ENCODE assay signal across 12 cellular contexts in genomic region chr7:20219062-20219445, GRCh38. TPM values are rescaled to one million over a fixed set of nuclear protein-coding genes. Genes with fewer than 3 reads are reported as not detected.
DNase-seq lines count a peak whose midpoint lies in the region.
"Had no signal": no experiment of that assay in that cellular context is flagged by ENCODE, and none has a peak within 500 bp of the region (broad histone marks: within the 10 kb centered on the region; RNA-seq: fewer than 3 reads in every experiment).

No MANE protein-coding gene starts in this region.

- H3K36me3 ChIP-seq in trophoblast cell (ENCODE audit: control insufficient read depth in 1 of 2, insufficient read depth in 2 of 2, low read length in 2 of 2): no peaks in the 10 kb centered on the region

- H3K9ac ChIP-seq in trophoblast cell (ENCODE audit: low read length): no peak overlapping the region

- no peak overlapping the region for H3K18ac ChIP-seq in trophoblast cell (ENCODE audit: low read length)

- H3K79me2 ChIP-seq in trophoblast cell (ENCODE audit: control insufficient read depth, insufficient read depth, low read length, poor library complexity): no peaks in the 10 kb centered on the region

- H3K4me3 Mint-ChIP-seq in dendritic cell treated with granulocyte-macrophage colony-stimulating factor and Interleukin-4, amounts not matched to agents 40 ng/mL and 50 ng/mL, for 4 days: no peak overlapping the region
- H3K4me3 Mint-ChIP-seq: activated naive CD4-positive, alpha-beta T cell treated with anti-CD3 and anti-CD28 coated beads, Interleukin-2, amount 10 ng/mL, durations not matched to agents 7 days and 5 days had no signal

- intact Hi-C loops in dendritic cell treated with granulocyte-macrophage colony-stimulating factor and Interleukin-4, amounts not matched to agents 40 ng/mL and 50 ng/mL, for 4 days (cut with micrococcal nuclease): loop anchor here (1.0 to 10.0 kb wide), 2 partner anchors 19 to 226 kb away; no protein-coding TSS in a partner anchor

- H4K91ac ChIP-seq in trophoblast cell (ENCODE audit: low read depth, low read length): no peak overlapping the region

- H3K4ac ChIP-seq in trophoblast cell (ENCODE audit: low read depth, low read length): no peak overlapping the region

- H3K36me3 Mint-ChIP-seq in dendritic cell treated with granulocyte-macrophage colony-stimulating factor and Interleukin-4, amounts not matched to agents 40 ng/mL and 50 ng/mL, for 4 days (ENCODE audit: low read depth): no peaks in the 10 kb centered on the region
- H3K36me3 Mint-ChIP-seq: activated naive CD4-positive, alpha-beta T cell treated with anti-CD3 and anti-CD28 coated beads, Interleukin-2, amount 10 ng/mL, durations not matched to agents 7 days and 5 days had no signal

- H3K4me1 ChIP-seq in trophoblast cell (ENCODE audit: control insufficient read depth in 1 of 2, insufficient read depth in 2 of 2, low read length in 2 of 2): peaks cover 2 to 5% of the 10 kb centered on the region in 2 experiments

- no peaks in the 10 kb centered on the region for H3K27me3 Mint-ChIP-seq in dendritic cell treated with granulocyte-macrophage colony-stimulating factor and Interleukin-4, amounts not matched to agents 40 ng/mL and 50 ng/mL, for 4 days
- H3K27me3 Mint-ChIP-seq: activated naive CD4-positive, alpha-beta T cell treated with anti-CD3 and anti-CD28 coated beads, Interleukin-2, amount 10 ng/mL, durations not matched to agents 7 days and 5 days had no signal

- H2AFZ ChIP-seq in trophoblast cell (ENCODE audit: insufficient read depth, low read length, poor library complexity): no peak overlapping the region

- H2AK5ac ChIP-seq in trophoblast cell (ENCODE audit: low read length): no peak overlapping the region

- no peak overlapping the region for H3K4me3 ChIP-seq in trophoblast cell (ENCODE audit: low read depth, low read length)

- H3K27ac ChIP-seq in trophoblast cell (ENCODE audit: low read depth, low read length): peak overlapping the region; percentile 42
- H3K27ac ChIP-seq: C4-2B had no signal

- peak overlapping the region; percentile 91 for H3K27ac Mint-ChIP-seq in dendritic cell treated with granulocyte-macrophage colony-stimulating factor and Interleukin-4, amounts not matched to agents 40 ng/mL and 50 ng/mL, for 4 days
- H3K27ac Mint-ChIP-seq: activated naive CD4-positive, alpha-beta T cell treated with anti-CD3 and anti-CD28 coated beads, Interleukin-2, amount 10 ng/mL, durations not matched to agents 7 days and 5 days had no signal

- no peak overlapping the region for H3K23ac ChIP-seq in trophoblast cell (ENCODE audit: low read length)

- H3K4me2 ChIP-seq in trophoblast cell (ENCODE audit: low read length): no peak overlapping the region

- H2BK12ac ChIP-seq in trophoblast cell (ENCODE audit: low read length): no peak overlapping the region

- H3K79me1 ChIP-seq in trophoblast cell (ENCODE audit: low read length): peaks cover 2% of the 10 kb centered on the region

- H3K9me3 ChIP-seq in trophoblast cell (ENCODE audit: insufficient read depth, low read depth, low read length): no peaks in the 10 kb centered on the region

- no peak overlapping the region for H3K14ac ChIP-seq in trophoblast cell (ENCODE audit: low read length)

- no peak overlapping the region for H2BK120ac ChIP-seq in trophoblast cell (ENCODE audit: insufficient read depth, low read length, poor library complexity)

- no peak overlapping the region for H4K8ac ChIP-seq in trophoblast cell (ENCODE audit: low read depth, low read length)

- DNase-seq in COLO668 (lab: John Stamatoyannopoulos, UW; ENCODE audit: unreplicated experiment) (peak; percentile 36), NAMALWA (ENCODE audit: low spot score) (peak; percentile 10), trophoblast cell (no peak), kidney glomerular epithelial cell (lab: John Stamatoyannopoulos, UW) (no peak), NCI-H2227 (lab: John Stamatoyannopoulos, UW; ENCODE audit: unreplicated experiment) (no peak), NCI-H446 treated with DMSO at 0.1 percent for 48 hours (lab: John Stamatoyannopoulos, UW) (no peak)
- no peak for DNase-seq in activated CD4-positive, alpha-beta T cell treated with anti-CD3 and anti-CD28 coated beads for 4 hours
- DNase-seq: activated CD4-positive, alpha-beta T cell treated with anti-CD3 and anti-CD28 coated beads, Interleukin-2, amount 50 U/mL, for 48 hours; activated naive CD4-positive, alpha-beta T cell treated with anti-CD3 and anti-CD28 coated beads, Interleukin-2, amount 10 ng/mL, durations not matched to agents 7 days and 5 days; SW 1271 had no signal

- no peak overlapping the region for H2BK5ac ChIP-seq in trophoblast cell (ENCODE audit: low read depth, low read length, poor library complexity)

- no peaks in the 10 kb centered on the region for H3K27me3 ChIP-seq in trophoblast cell (ENCODE audit: insufficient read depth, low read length)

- H3K9me3 Mint-ChIP-seq in dendritic cell treated with granulocyte-macrophage colony-stimulating factor and Interleukin-4, amounts not matched to agents 40 ng/mL and 50 ng/mL, for 4 days: peaks cover 8% of the 10 kb centered on the region
- H3K9me3 Mint-ChIP-seq: activated naive CD4-positive, alpha-beta T cell treated with anti-CD3 and anti-CD28 coated beads, Interleukin-2, amount 10 ng/mL, durations not matched to agents 7 days and 5 days had no signal

- H3K4me1 Mint-ChIP-seq in dendritic cell treated with granulocyte-macrophage colony-stimulating factor and Interleukin-4, amounts not matched to agents 40 ng/mL and 50 ng/mL, for 4 days (ENCODE audit: low read depth): peaks cover 57% of the 10 kb centered on the region
- H3K4me1 Mint-ChIP-seq: activated naive CD4-positive, alpha-beta T cell treated with anti-CD3 and anti-CD28 coated beads, Interleukin-2, amount 10 ng/mL, durations not matched to agents 7 days and 5 days had no signal

- H4K12ac ChIP-seq in trophoblast cell (ENCODE audit: low read depth, low read length): no peak overlapping the region

- no CpG with 5 or more reads among the region's 3 CpGs for WGBS in trophoblast cell (ENCODE audit: extremely low coverage, insufficient coverage, insufficient read length)

RNA-seq across cellular contexts. Expression of gene MACC1, which starts 1.9 kb away (rescaled TPM):
- polyA plus RNA-seq in trophoblast cell (2013): 0.73 and 0.82 TPM in 2 replicates

Comparison
In these comparisons a context has a peak if more than half of its experiments do, and no peak if none do; other contexts are left out.
1. DNase-seq: peak in COLO668 (single experiment) and NAMALWA (single experiment); none in trophoblast cell (0 of 2), activated CD4-positive, alpha-beta T cell treated with anti-CD3 and anti-CD28 coated beads for 4 hours (0 of 2), kidney glomerular epithelial cell (single experiment), NCI-H2227 (single experiment) and NCI-H446 treated with DMSO at 0.1 percent for 48 hours (single experiment).